Comparison of ENCODE assay signal across 22 cellular contexts in genomic region chr2:29597048-29597447, GRCh38.
"Had no signal": no experiment of that assay in that cellular context is flagged by ENCODE, and none has a peak within 500 bp of the region (broad histone marks: within the 10 kb centered on the region; RNA-seq: fewer than 3 reads in every experiment).

No MANE protein-coding gene starts in this region.

- H3K9me3 Mint-ChIP-seq: activated CD8-positive, alpha-beta T cell treated with anti-CD3 and anti-CD28 coated beads for 36 hours; activated naive CD4-positive, alpha-beta T cell treated with anti-CD3 and anti-CD28 coated beads, Interleukin-2, amount 50 U/mL, for 24 hours; activated T-cell treated with anti-CD3 and anti-CD28 coated beads, Interleukin-2, amount 50 U/mL, for 72 hours; activated T-helper 2 cell treated with anti-CD3 and anti-CD28 coated beads, Interferon-gamma antibody, Interleukin-2, Interleukin-4, amounts not matched to agents 10 μg/mL and 5 μg/mL and 100 μg/mL, durations not matched to agents 14 hours and 24 hours and 36 hours; T-helper 1 cell treated with Interleukin-12 subunit alpha and Interleukin-12 subunit beta and Interleukin-4 antibody, amounts not matched to agents 30 μg/mL and 1 μg/mL, for 36 hours had no signal

- ATAC-seq: activated CD4-positive, CD25-positive, alpha-beta regulatory T cell treated with anti-CD3 and anti-CD28 coated beads, Interleukin-2, amount 50 U/mL, for 24 hours; activated CD8-positive, alpha-beta T cell treated with anti-CD3 and anti-CD28 coated beads for 36 hours; activated T-cell treated with anti-CD3 and anti-CD28 coated beads, Interleukin-2, amount 50 U/mL, for 72 hours; SK-N-SH treated with all-trans-retinoic acid at 6 μM for 48 hours had no signal

- H3K4me1 ChIP-seq: Peyer's patch, SJCRH30 had no signal

- DNase-seq: activated CD4-positive, alpha-beta T cell treated with anti-CD3 and anti-CD28 coated beads for 4 hours; activated CD8-positive, alpha-beta memory T cell treated with anti-CD3 and anti-CD28 coated beads, Interleukin-2, amount 50 U/mL, for 4 hours; activated CD8-positive, alpha-beta T cell treated with anti-CD3 and anti-CD28 coated beads for 36 hours; activated T-cell treated with anti-CD3 and anti-CD28 coated beads, Interleukin-2, amount 50 U/mL, for 72 hours; aorta; brain microvascular endothelial cell; cerebellar nuclear complex; Karpas-422; NCI-H1048; NCI-H146; NCI-H2081 treated with DMSO at 0.1 percent for 48 hours; NCI-H345; Peyer's patch; SJCRH30 had no signal

- H3K36me3 Mint-ChIP-seq: activated naive CD4-positive, alpha-beta T cell treated with anti-CD3 and anti-CD28 coated beads, Interleukin-2, amount 50 U/mL, for 24 hours had no signal

- H3K4me3 Mint-ChIP-seq: activated CD8-positive, alpha-beta T cell treated with anti-CD3 and anti-CD28 coated beads for 36 hours; activated naive CD4-positive, alpha-beta T cell treated with anti-CD3 and anti-CD28 coated beads, Interleukin-2, amount 50 U/mL, for 24 hours; activated T-cell treated with anti-CD3 and anti-CD28 coated beads, Interleukin-2, amount 50 U/mL, for 72 hours; T-helper 1 cell treated with Interleukin-12 subunit alpha and Interleukin-12 subunit beta and Interleukin-4 antibody, amounts not matched to agents 30 μg/mL and 1 μg/mL, for 36 hours had no signal

- H3K4me3 ChIP-seq: cardiac muscle cell, Peyer's patch, SJCRH30 had no signal

- H3K27me3 ChIP-seq: brain microvascular endothelial cell, cardiac muscle cell, Peyer's patch, SJCRH30 had no signal

- FAIRE-seq: colon had no signal

- H3K36me3 ChIP-seq: brain microvascular endothelial cell, cardiac muscle cell, Peyer's patch had no signal

- H3K9me3 ChIP-seq: Peyer's patch, SJCRH30 had no signal

- H3K27ac ChIP-seq: brain microvascular endothelial cell, cardiac muscle cell, Peyer's patch, RWPE1, SJCRH30 had no signal

- H3K27ac Mint-ChIP-seq: activated CD8-positive, alpha-beta T cell treated with anti-CD3 and anti-CD28 coated beads for 36 hours; activated T-cell treated with anti-CD3 and anti-CD28 coated beads, Interleukin-2, amount 50 U/mL, for 72 hours; activated T-helper 2 cell treated with anti-CD3 and anti-CD28 coated beads, Interferon-gamma antibody, Interleukin-2, Interleukin-4, amounts not matched to agents 10 μg/mL and 5 μg/mL and 100 μg/mL, durations not matched to agents 14 hours and 24 hours and 36 hours; T-helper 1 cell treated with Interleukin-12 subunit alpha and Interleukin-12 subunit beta and Interleukin-4 antibody, amounts not matched to agents 30 μg/mL and 1 μg/mL, for 36 hours had no signal

- H3K4me1 Mint-ChIP-seq: activated naive CD4-positive, alpha-beta T cell treated with anti-CD3 and anti-CD28 coated beads, Interleukin-2, amount 50 U/mL, for 24 hours had no signal
